ENCODE assay signal across 21 cellular contexts in genomic region chr7:149469806-149470205, GRCh38.
"Had no signal": no experiment of that assay in that cellular context is flagged by ENCODE, and none has a peak within 500 bp of the region (broad histone marks: within the 10 kb centered on the region; RNA-seq: fewer than 3 reads in every experiment).

No MANE protein-coding gene starts in this region.

- H3K9me3 Mint-ChIP-seq: stimulated activated effector memory CD8-positive, alpha-beta T cell treated with anti-CD3 and anti-CD28 coated beads, Interleukin-12 subunit alpha, Interleukin-12 subunit beta, amount 100 ng/mL, for 72 hours had no signal

- DNase-seq: cortex of kidney; dorsolateral prefrontal cortex; effector CD8-positive, alpha-beta T cell; heart right ventricle; hypothalamus; kidney glomerular epithelial cell; mammary epithelial cell; naive thymus-derived CD8-positive, alpha-beta T cell; nucleus accumbens; pancreas; right cardiac atrium; stimulated activated CD4-positive, alpha-beta T cell treated with anti-CD3 and anti-CD28 coated beads, Interleukin-2, amount 100 ng/mL, for 48 hours; stimulated activated CD8-positive, alpha-beta memory T cell treated with anti-CD3 and anti-CD28 coated beads, Interleukin-4, amount 100 ng/mL, for 48 hours; stimulated activated naive CD8-positive, alpha-beta T cell treated with anti-CD3 and anti-CD28 coated beads, Interleukin-15, Interleukin-2, amounts not matched to agents 100 U/mL and 50 U/mL, for 24 hours; thyroid gland had no signal

- H3K4me3 Mint-ChIP-seq: naive thymus-derived CD8-positive, alpha-beta T cell; stimulated activated effector memory CD8-positive, alpha-beta T cell treated with anti-CD3 and anti-CD28 coated beads, Interleukin-12 subunit alpha, Interleukin-12 subunit beta, amount 100 ng/mL, for 72 hours had no signal

- H3K27ac Mint-ChIP-seq: naive thymus-derived CD8-positive, alpha-beta T cell; progenitor cell of endocrine pancreas; stimulated activated effector memory CD8-positive, alpha-beta T cell treated with anti-CD3 and anti-CD28 coated beads, Interleukin-12 subunit alpha, Interleukin-12 subunit beta, amount 100 ng/mL, for 72 hours had no signal

- H3K4me3 ChIP-seq: dorsolateral prefrontal cortex, heart right ventricle, pancreas, smooth muscle cell, suprapubic skin, thyroid gland had no signal

- H3K27me3 Mint-ChIP-seq: progenitor cell of endocrine pancreas had no signal

- H3K9me3 ChIP-seq: pancreas, suprapubic skin, thyroid gland had no signal

- H3K27ac ChIP-seq: dorsolateral prefrontal cortex, heart right ventricle, pancreas, suprapubic skin, thyroid gland had no signal

- H3K4me2 ChIP-seq: smooth muscle cell had no signal

- FAIRE-seq: frontal cortex, islet of Langerhans, pancreas had no signal

- H3K27me3 ChIP-seq: dorsolateral prefrontal cortex, heart right ventricle, pancreas, suprapubic skin, thyroid gland had no signal

- H3K4me1 ChIP-seq: heart right ventricle, pancreas, suprapubic skin, thyroid gland had no signal

- ATAC-seq: heart right ventricle; naive thymus-derived CD8-positive, alpha-beta T cell; pancreas; right cardiac atrium; stimulated activated effector memory CD8-positive, alpha-beta T cell treated with anti-CD3 and anti-CD28 coated beads, Interleukin-12 subunit alpha, Interleukin-12 subunit beta, amount 100 ng/mL, for 72 hours; stimulated activated naive CD8-positive, alpha-beta T cell treated with anti-CD3 and anti-CD28 coated beads, Interleukin-15, Interleukin-2, amounts not matched to agents 100 U/mL and 50 U/mL, for 24 hours had no signal

- H3K4me1 Mint-ChIP-seq: stimulated activated effector memory CD8-positive, alpha-beta T cell treated with anti-CD3 and anti-CD28 coated beads, Interleukin-12 subunit alpha, Interleukin-12 subunit beta, amount 100 ng/mL, for 72 hours had no signal
